ENCODE assay signal across 24 cellular contexts in genomic region chr13:111490611-111491010, GRCh38.
"Had no signal": no experiment of that assay in that cellular context is flagged by ENCODE, and none has a peak within 500 bp of the region (broad histone marks: within the 10 kb centered on the region; RNA-seq: fewer than 3 reads in every experiment).

No MANE protein-coding gene starts in this region.

- H3K36me3 Mint-ChIP-seq: activated naive CD4-positive, alpha-beta T cell treated with anti-CD3 and anti-CD28 coated beads, Interleukin-2, amount 50 U/mL, for 24 hours had no signal

- H3K4me3 Mint-ChIP-seq: activated CD8-positive, alpha-beta T cell treated with anti-CD3 and anti-CD28 coated beads, Interleukin-2, amount 10 ng/mL, durations not matched to agents 7 days and 5 days; activated naive CD4-positive, alpha-beta T cell treated with anti-CD3 and anti-CD28 coated beads, Interleukin-2, amount 50 U/mL, for 24 hours; activated T-cell treated with anti-CD3 and anti-CD28 coated beads, Interleukin-2, amount 50 U/mL, for 72 hours; T-helper 2 cell treated with Interferon-gamma antibody and Interleukin-4, amounts not matched to agents 5 μg/mL and 100 μg/mL, for 36 hours had no signal

- H3K27ac Mint-ChIP-seq: activated CD8-positive, alpha-beta T cell treated with anti-CD3 and anti-CD28 coated beads, Interleukin-2, amount 10 ng/mL, durations not matched to agents 7 days and 5 days; activated naive CD4-positive, alpha-beta T cell treated with anti-CD3 and anti-CD28 coated beads, Interleukin-2, amount 50 U/mL, for 24 hours; activated T-cell treated with anti-CD3 and anti-CD28 coated beads, Interleukin-2, amount 50 U/mL, for 72 hours; activated T-helper 2 cell treated with anti-CD3 and anti-CD28 coated beads, Interferon-gamma antibody, Interleukin-2, Interleukin-4, amounts not matched to agents 10 μg/mL and 5 μg/mL and 100 μg/mL, durations not matched to agents 14 hours and 24 hours and 36 hours; T-helper 2 cell treated with Interferon-gamma antibody and Interleukin-4, amounts not matched to agents 5 μg/mL and 100 μg/mL, for 36 hours had no signal

- H3K9me3 Mint-ChIP-seq: activated T-cell treated with anti-CD3 and anti-CD28 coated beads, Interleukin-2, amount 50 U/mL, for 72 hours; T-helper 2 cell treated with Interferon-gamma antibody and Interleukin-4, amounts not matched to agents 5 μg/mL and 100 μg/mL, for 36 hours had no signal

- H3K4me1 Mint-ChIP-seq: activated naive CD4-positive, alpha-beta T cell treated with anti-CD3 and anti-CD28 coated beads, Interleukin-2, amount 50 U/mL, for 24 hours had no signal

- ATAC-seq: activated CD4-positive, CD25-positive, alpha-beta regulatory T cell treated with anti-CD3 and anti-CD28 coated beads, Interleukin-2, amount 50 U/mL, for 24 hours; activated CD8-positive, alpha-beta T cell treated with anti-CD3 and anti-CD28 coated beads, Interleukin-2, amount 10 ng/mL, durations not matched to agents 7 days and 5 days; activated T-cell treated with anti-CD3 and anti-CD28 coated beads, Interleukin-2, amount 50 U/mL, for 72 hours; K562; SK-N-SH treated with all-trans-retinoic acid at 6 μM for 48 hours had no signal

- DNase-seq: activated CD4-positive, alpha-beta T cell treated with anti-CD3 and anti-CD28 coated beads for 4 hours; activated CD4-positive, alpha-beta T cell treated with anti-CD3 and anti-CD28 coated beads, Interleukin-2, amount 50 U/mL, for 4 hours; activated CD8-positive, alpha-beta T cell treated with anti-CD3 and anti-CD28 coated beads, Interleukin-2, amount 10 ng/mL, durations not matched to agents 7 days and 5 days; activated naive CD4-positive, alpha-beta T cell; activated T-cell treated with anti-CD3 and anti-CD28 coated beads, Interleukin-2, amount 50 U/mL, for 72 hours; aorta; caudate nucleus; Karpas-422; MM.1S; NCI-H1105 treated with DMSO at 0.1 percent for 48 hours; NCI-H1436 treated with DMSO at 0.1 percent for 48 hours; NCI-H187; NCI-H2081; NCI-H510A treated with DMSO at 0.1 percent for 48 hours; NCI-H69; NK-92 treated with Interleukin-12 subunit alpha and Interleukin-12 subunit beta, amount 100 ng/mL, for 24 hours; SHP77; SW 1271 had no signal
